In genomic region chr16:3021449-3022207, GRCh38 we compare ENCODE assay signal across 8 cellular contexts. TPM values are rescaled to one million over a fixed set of nuclear protein-coding genes. Genes with fewer than 3 reads are reported as not detected.
DNase-seq lines count a peak whose midpoint lies in the region; ATAC-seq and TF ChIP-seq lines count a peak whose summit lies in the region.

No MANE protein-coding gene starts in this region.

- no peaks in the 10 kb centered on the region for H3K9me3 ChIP-seq in mucosa of descending colon

- no peaks in the 10 kb centered on the region for H3K9me3 Mint-ChIP-seq in endothelial cell (ENCODE audit: unreplicated experiment)

- peak overlapping the region; percentile 10 for H3K4me3 ChIP-seq in mucosa of descending colon

- H3K36me3 ChIP-seq in mucosa of descending colon (ENCODE audit: low read depth): no peaks in the 10 kb centered on the region

- in situ Hi-C loops in ACHN (cut with HindIII; ENCODE audit: low pct_ligation_motif_present, low pct_unique_long_range_greater_than_20kb, low sequenced_read_pairs): no loop called here

- peaks cover under 1% of the 10 kb centered on the region for H3K36me3 Mint-ChIP-seq in endothelial cell (ENCODE audit: low read depth, unreplicated experiment)

- intact Hi-C loops in mucosa of descending colon (cut with DNase I, micrococcal nuclease): no loop called here

- H3K27ac Mint-ChIP-seq in endothelial cell (ENCODE audit: unreplicated experiment): no peak overlapping the region

- peak; percentile 55 for ATAC-seq in mucosa of descending colon
- no peak for ATAC-seq in GM21367 (IDR thresholded peaks at IDR 0.05; ENCODE audit: unreplicated experiment)

- peak; percentile 49 for TF ChIP-seq CTCF in GM20000 (IDR thresholded peaks at IDR 0.05; ENCODE audit: extremely low read depth, missing control alignments)
- no peak for TF ChIP-seq CTCF in endothelial cell (IDR thresholded peaks at IDR 0.05; ENCODE audit: unreplicated experiment)
- no peak for TF ChIP-seq CTCF in mucosa of descending colon (IDR thresholded peaks at IDR 0.05)

- peak overlapping the region; percentile 65 for H3K4me3 Mint-ChIP-seq in endothelial cell (ENCODE audit: unreplicated experiment)

- peaks cover 48% of the 10 kb centered on the region for H3K4me1 ChIP-seq in mucosa of descending colon (ENCODE audit: low read depth)

- peaks cover 27% of the 10 kb centered on the region for H3K27me3 Mint-ChIP-seq in endothelial cell (ENCODE audit: unreplicated experiment)

- peak; percentile 97 for DNase-seq in ACHN
- DNase-seq in GM20000 (ENCODE audit: low spot score): peak; percentile 88
- DNase-seq in NOMO-1 treated with dmso at 0.1 percent for 144 hours (lab: John Stamatoyannopoulos, UW; ENCODE audit: unreplicated experiment): peak; percentile 78
- peak; percentile 61 for DNase-seq in activated CD8-positive, alpha-beta memory T cell treated with anti-CD3 and anti-CD28 coated beads, Interleukin-2, amount 50 U/mL, for 24 hours (ENCODE audit: extremely low read depth)
- DNase-seq in endothelial cell (ENCODE audit: low spot score): peak; percentile 68
- peak; percentile 79 to 89 (median 86) for DNase-seq in mucosa of descending colon
- DNase-seq in stimulated activated CD8-positive, alpha-beta memory T cell treated with anti-CD3 and anti-CD28 coated beads, Interleukin-4, amount 100 ng/mL, for 24 hours (ENCODE audit: low read depth): peak; percentile 77

- peaks cover 24% of the 10 kb centered on the region for H3K4me1 Mint-ChIP-seq in endothelial cell (ENCODE audit: unreplicated experiment)

RNA-seq across cellular contexts. Expression of gene TNFRSF12A, which starts 1.5 kb away (rescaled TPM):
- 3.0 TPM for total RNA-seq in endothelial cell (ENCODE audit: unreplicated experiment)
- 1 to 10 TPM; 5.4 to 8.6 (median 6.7) TPM for total RNA-seq in mucosa of descending colon

RNA-seq across cellular contexts. Expression of gene HCFC1R1, which starts 2.1 kb away (rescaled TPM):
- total RNA-seq in endothelial cell (ENCODE audit: unreplicated experiment) (28.7 TPM), mucosa of descending colon (10 to 100 TPM; 19.7 to 33.3 (median 26.5) TPM)

RNA-seq across cellular contexts. Expression of gene THOC6, which starts 2.2 kb away (rescaled TPM):
- total RNA-seq in endothelial cell (ENCODE audit: unreplicated experiment): 22.9 TPM
- total RNA-seq in mucosa of descending colon: 10 to 100 TPM; 23.7 to 26.0 (median 25.7) TPM

RNA-seq across cellular contexts. Expression of gene CLDN6, which starts 3.6 kb away (rescaled TPM):
- 33.0 TPM for total RNA-seq in endothelial cell (ENCODE audit: unreplicated experiment)
- not detected for total RNA-seq in mucosa of descending colon

RNA-seq across cellular contexts. Expression of gene CLDN9, which starts 8.9 kb away (rescaled TPM):
- total RNA-seq in endothelial cell (ENCODE audit: unreplicated experiment) (not detected), mucosa of descending colon (under 1 TPM; 0.14 to 0.61 (median 0.47) TPM)
